ENCODE assay signal across 12 cellular contexts in the genomic region with DNA sequence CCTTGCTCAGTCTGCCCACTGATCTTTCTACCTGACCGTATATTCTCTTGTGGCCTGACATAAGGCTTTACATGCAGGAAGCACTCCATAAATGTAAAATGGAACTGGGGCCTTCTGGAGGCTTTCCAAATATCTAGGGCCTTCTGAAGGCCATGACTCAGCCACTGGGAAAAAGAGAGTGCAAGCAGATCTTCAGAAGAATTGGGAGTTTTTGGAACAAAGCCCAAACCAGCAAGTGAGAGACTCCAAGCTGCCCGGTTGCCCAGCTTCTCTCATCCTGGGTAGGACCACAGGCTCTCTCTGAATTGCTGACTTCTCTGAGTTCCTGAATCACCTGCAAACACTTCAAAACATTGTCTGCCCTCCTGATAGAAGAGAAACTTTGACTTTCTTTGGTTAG.
DNase-seq lines count a peak whose midpoint lies in the region; ATAC-seq, FAIRE-seq and TF ChIP-seq lines count a peak whose summit lies in the region.
"Had no signal": no experiment of that assay in that cellular context is flagged by ENCODE, and none has a peak within 500 bp of the region (broad histone marks: within the 10 kb centered on the region; RNA-seq: fewer than 3 reads in every experiment).

No MANE protein-coding gene starts in this region.

- H3K4me1 ChIP-seq in PC-9 (replicated peaks; ENCODE audit: insufficient read depth) = peaks cover 21% of the 10 kb centered on the region
- H3K4me1 ChIP-seq in esophagus muscularis mucosa = no peaks in the 10 kb centered on the region
- no peaks in the 10 kb centered on the region for H3K4me1 ChIP-seq in uterus
- H3K4me1 ChIP-seq: gastrocnemius medialis, right atrium auricular region had no signal

- TF ChIP-seq EP300 in esophagus muscularis mucosa (IDR thresholded peaks at IDR 0.05) = no peak

- H3F3A ChIP-seq in PC-9 (ENCODE audit: insufficient read depth, low read depth) = no peaks in the 10 kb centered on the region

- H3K79me2 ChIP-seq in PC-9 (ENCODE audit: low read depth) = no peaks in the 10 kb centered on the region

- H3K4me3 ChIP-seq in PC-9 (no peak overlapping the region), esophagus muscularis mucosa (no peak overlapping the region), skeletal muscle cell (ENCODE audit: low read depth, low read length) (no peak overlapping the region), uterus (no peak overlapping the region)
- H3K4me3 ChIP-seq: gastrocnemius medialis, right atrium auricular region had no signal

- H3K9me2 ChIP-seq in PC-9 (ENCODE audit: insufficient read depth) = no peaks in the 10 kb centered on the region

- TF ChIP-seq CTCF in PC-9 (conservative IDR thresholded peaks at IDR 0.05) (no peak), esophagus muscularis mucosa (IDR thresholded peaks at IDR 0.05) (no peak), uterus (IDR thresholded peaks at IDR 0.05) (no peak)

- intact Hi-C loops in PC-9 (cut with micrococcal nuclease; ENCODE audit: unreplicated experiment) = loop anchor here (5.0 kb wide), 1 partner anchor 202 kb away; no protein-coding TSS in a partner anchor
- intact Hi-C loops in esophagus muscularis mucosa (cut with DNase I) = no loop called here
- intact Hi-C loops in uterus (cut with DNase I; ENCODE audit: low total_unique reads) = no loop called here

- POLR2A ChIA-PET in PC-9 (lab: Charles Lee; ENCODE audit: unreplicated experiment) = no interaction called here

- FAIRE-seq in GM12892 (lab: Jason Lieb, UNC) = no peak

- no peaks in the 10 kb centered on the region for H3K27me3 ChIP-seq in PC-9 (ENCODE audit: insufficient read depth, low read depth)
- no peaks in the 10 kb centered on the region for H3K27me3 ChIP-seq in esophagus muscularis mucosa
- H3K27me3 ChIP-seq in uterus = no peaks in the 10 kb centered on the region
- H3K27me3 ChIP-seq: gastrocnemius medialis, right atrium auricular region had no signal

- CTCF ChIA-PET in PC-9 (lab: Charles Lee) = interaction anchor here (1.1 to 1.5 kb wide), 2 partner anchors 47 to 206 kb away, joined by 3 to 7 read pairs; no protein-coding TSS in a partner anchor

- H3K36me3 ChIP-seq in PC-9 (ENCODE audit: low read depth) = no peaks in the 10 kb centered on the region
- no peaks in the 10 kb centered on the region for H3K36me3 ChIP-seq in esophagus muscularis mucosa
- no peaks in the 10 kb centered on the region for H3K36me3 ChIP-seq in uterus
- H3K36me3 ChIP-seq: gastrocnemius medialis, right atrium auricular region had no signal

- WGBS in esophagus muscularis mucosa = 67% methylated on average over 2 of the region's 2 CpGs

- no peak for ATAC-seq in HG03469 (IDR thresholded peaks at IDR 0.05; ENCODE audit: unreplicated experiment)
- ATAC-seq: activated CD8-positive, alpha-beta memory T cell treated with anti-CD3 and anti-CD28 coated beads, Interleukin-2, amount 10 ng/mL, durations not matched to agents 7 days and 5 days; gastrocnemius medialis had no signal

- no peak overlapping the region for H2AFZ ChIP-seq in PC-9

- TF ChIP-seq POLR2A in esophagus muscularis mucosa (IDR thresholded peaks at IDR 0.05; ENCODE audit: low read depth) (no peak), GM12892 (IDR thresholded peaks at IDR 0.05; ENCODE audit: low read depth, low read length) (no peak), uterus (IDR thresholded peaks at IDR 0.05) (no peak)

- H3K27ac ChIP-seq in PC-9 (no peak overlapping the region), esophagus muscularis mucosa (replicated peaks in 1 of 4) (no peak overlapping the region), uterus (no peak overlapping the region)
- H3K27ac ChIP-seq: gastrocnemius medialis, right atrium auricular region had no signal

- H3K9me3 ChIP-seq in PC-9 (ENCODE audit: insufficient read depth, low read depth) (no peaks in the 10 kb centered on the region), esophagus muscularis mucosa (no peaks in the 10 kb centered on the region), uterus (no peaks in the 10 kb centered on the region)
- H3K9me3 ChIP-seq: gastrocnemius medialis, right atrium auricular region had no signal

- no peaks in the 10 kb centered on the region for H4K20me1 ChIP-seq in PC-9 (ENCODE audit: insufficient read depth)

- DNase-seq in GM04504 (ENCODE audit: low read depth) (peak; percentile 71), PC-9 (peak; percentile 32 to 50), esophagus muscularis mucosa (ENCODE audit: extremely low spot score) (peak; percentile 77), skeletal muscle cell (ENCODE audit: low read depth) (peak; percentile 89), GM12892 (ENCODE audit: insufficient read length) (no peak), uterus (no peak)
- DNase-seq: activated CD8-positive, alpha-beta memory T cell treated with anti-CD3 and anti-CD28 coated beads, Interleukin-2, amount 10 ng/mL, durations not matched to agents 7 days and 5 days; gastrocnemius medialis; NCI-H524 treated with DMSO at 0.1 percent for 48 hours; T-helper 1 cell had no signal

- BruUV-seq in PC-9 (replicated peaks; lab: Mats Ljungman, UMichigan) = no TSS peak

- no peak overlapping the region for H3K4me2 ChIP-seq in PC-9

Comparison
In these comparisons a context has a peak if more than half of its experiments do, and no peak if none do; other contexts are left out.
1. DNase-seq: peak in GM04504 (single experiment), PC-9 (2 of 2), esophagus muscularis mucosa (single experiment) and skeletal muscle cell (single experiment); none in GM12892 (single experiment) and uterus (0 of 2).